Comparison of ENCODE assay signal across 24 cellular contexts in the genomic region with DNA sequence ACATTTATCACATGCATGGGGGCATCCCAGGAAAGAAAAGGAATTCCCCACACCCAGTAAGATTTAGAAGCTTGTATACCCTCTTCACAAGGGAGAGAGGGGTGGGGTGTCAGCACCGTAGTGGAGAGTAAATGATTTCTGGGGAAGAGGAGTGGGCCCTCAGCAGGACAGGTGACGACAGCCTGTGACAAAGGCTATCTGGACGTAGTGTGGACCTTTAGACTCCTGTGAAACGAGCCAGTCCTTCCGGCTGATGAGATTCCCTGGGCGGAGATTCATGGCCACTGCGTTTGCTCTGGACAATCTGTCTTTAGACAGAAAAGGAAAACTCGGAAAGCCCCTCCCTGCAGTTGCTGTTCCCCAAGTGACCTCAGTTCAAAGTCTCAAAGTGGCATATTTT. TPM values are rescaled to one million over a fixed set of nuclear protein-coding genes. Genes with fewer than 3 reads are reported as not detected.
"Had no signal": no experiment of that assay in that cellular context is flagged by ENCODE, and none has a peak within 500 bp of the region (broad histone marks: within the 10 kb centered on the region; RNA-seq: fewer than 3 reads in every experiment).

No MANE protein-coding gene starts in this region.

- H3K4me3 ChIP-seq: body of pancreas, heart left ventricle, pancreas had no signal

- ATAC-seq: body of pancreas, heart left ventricle, left ventricle myocardium superior, pancreas had no signal

- H3K4me1 Mint-ChIP-seq: activated CD4-positive, alpha-beta T cell treated with anti-CD3 and anti-CD28 coated beads, Interleukin-2, amount 10 ng/mL, durations not matched to agents 24 days and 14 days; activated naive CD8-positive, alpha-beta T cell treated with anti-CD3 and anti-CD28 coated beads for 36 hours had no signal

- H3K9me3 Mint-ChIP-seq: activated CD4-positive, alpha-beta T cell treated with anti-CD3 and anti-CD28 coated beads, Interleukin-2, amount 10 ng/mL, durations not matched to agents 24 days and 14 days; activated naive CD8-positive, alpha-beta T cell treated with anti-CD3 and anti-CD28 coated beads for 36 hours; activated T-helper 1 cell treated with anti-CD3 and anti-CD28 coated beads, Interleukin-12 subunit alpha, Interleukin-12 subunit beta, Interleukin-2, Interleukin-4 antibody, amounts not matched to agents 30 ng/mL and 10 ng/mL and 1 ng/mL, durations not matched to agents 14 hours and 24 hours and 36 hours had no signal

- H3K36me3 ChIP-seq: heart left ventricle, pancreas had no signal

- H3K36me3 Mint-ChIP-seq: activated naive CD8-positive, alpha-beta T cell treated with anti-CD3 and anti-CD28 coated beads for 36 hours had no signal

- DNase-seq: activated CD4-positive, alpha-beta T cell treated with anti-CD3 and anti-CD28 coated beads, Interleukin-2, amount 10 ng/mL, durations not matched to agents 24 days and 14 days; activated CD4-positive, CD25-positive, alpha-beta regulatory T cell; activated naive CD8-positive, alpha-beta T cell treated with anti-CD3 and anti-CD28 coated beads for 36 hours; amygdala; body of pancreas; central memory CD4-positive, alpha-beta T cell; cortex of kidney; heart left ventricle; left ventricle myocardium superior; mesenchymal stem cell; pancreas; retina; stimulated activated CD4-positive, alpha-beta T cell treated with anti-CD3 and anti-CD28 coated beads, Interleukin-4, amount 100 ng/mL, for 24 hours; stimulated activated naive CD4-positive, alpha-beta T cell treated with Interleukin-2 at 50 U/mL for 16 hours; SW 1271; trophoblast cell had no signal

- H3K4me3 Mint-ChIP-seq: activated CD4-positive, alpha-beta T cell treated with anti-CD3 and anti-CD28 coated beads, Interleukin-2, amount 10 ng/mL, durations not matched to agents 24 days and 14 days; activated naive CD8-positive, alpha-beta T cell treated with anti-CD3 and anti-CD28 coated beads for 36 hours; activated T-helper 1 cell treated with anti-CD3 and anti-CD28 coated beads, Interleukin-12 subunit alpha, Interleukin-12 subunit beta, Interleukin-2, Interleukin-4 antibody, amounts not matched to agents 30 ng/mL and 10 ng/mL and 1 ng/mL, durations not matched to agents 14 hours and 24 hours and 36 hours had no signal

- H3K27ac ChIP-seq: body of pancreas, epithelial cell of prostate, heart left ventricle, pancreas had no signal

- H3K27me3 Mint-ChIP-seq: activated CD4-positive, alpha-beta T cell treated with anti-CD3 and anti-CD28 coated beads, Interleukin-2, amount 10 ng/mL, durations not matched to agents 24 days and 14 days; activated naive CD8-positive, alpha-beta T cell treated with anti-CD3 and anti-CD28 coated beads for 36 hours had no signal

- FAIRE-seq: frontal cortex, islet of Langerhans, pancreas, TTC549 had no signal

- H3K27me3 ChIP-seq: body of pancreas, heart left ventricle, pancreas had no signal

- H3K27ac Mint-ChIP-seq: activated CD4-positive, alpha-beta T cell treated with anti-CD3 and anti-CD28 coated beads, Interleukin-2, amount 10 ng/mL, durations not matched to agents 24 days and 14 days; activated naive CD8-positive, alpha-beta T cell treated with anti-CD3 and anti-CD28 coated beads for 36 hours; activated T-helper 1 cell treated with anti-CD3 and anti-CD28 coated beads, Interleukin-12 subunit alpha, Interleukin-12 subunit beta, Interleukin-2, Interleukin-4 antibody, amounts not matched to agents 30 ng/mL and 10 ng/mL and 1 ng/mL, durations not matched to agents 14 hours and 24 hours and 36 hours had no signal

- H3K9me3 ChIP-seq: body of pancreas, heart left ventricle, pancreas had no signal

RNA-seq across cellular contexts. Expression of a gene that starts 1.7 kb away (rescaled TPM):
- total RNA-seq: activated CD4-positive, alpha-beta T cell treated with anti-CD3 and anti-CD28 coated beads, Interleukin-2, amount 10 ng/mL, durations not matched to agents 24 days and 14 days; activated naive CD8-positive, alpha-beta T cell treated with anti-CD3 and anti-CD28 coated beads for 36 hours; activated T-helper 1 cell treated with anti-CD3 and anti-CD28 coated beads, Interleukin-12 subunit alpha, Interleukin-12 subunit beta, Interleukin-2, Interleukin-4 antibody, amounts not matched to agents 30 ng/mL and 10 ng/mL and 1 ng/mL, durations not matched to agents 14 hours and 24 hours and 36 hours; fibroblast of lung; frontal cortex; heart left ventricle; left ventricle myocardium superior; myocyte; T-helper 2 cell treated with Interferon-gamma antibody and Interleukin-4, amounts not matched to agents 100 ng/mL and 5 ng/mL, for 36 hours had no signal
- polyA plus RNA-seq: fibroblast of lung had no signal
